16 cellular contexts compared by ENCODE assay signal in genomic region chr16:6884002-6884401, GRCh38.
DNase-seq lines count a peak whose midpoint lies in the region; ATAC-seq and TF ChIP-seq lines count a peak whose summit lies in the region.
"Had no signal": no experiment of that assay in that cellular context is flagged by ENCODE, and none has a peak within 500 bp of the region (broad histone marks: within the 10 kb centered on the region; RNA-seq: fewer than 3 reads in every experiment).

No MANE protein-coding gene starts in this region.

- H3K36me3 ChIP-seq in BLaER1 treated with 17β-estradiol and CSF1 and Interleukin-3, amounts not matched to agents 10 nM and 100 nM, result no peaks in the 10 kb centered on the region
- H3K36me3 ChIP-seq in kidney epithelial cell (ENCODE audit: control insufficient read depth, insufficient read depth, low read length), result no peaks in the 10 kb centered on the region
- H3K36me3 ChIP-seq: HAP-1 had no signal

- ATAC-seq in HG03175 (IDR thresholded peaks at IDR 0.05; ENCODE audit: unreplicated experiment), result no peak
- ATAC-seq: A549, Right ventricle myocardium inferior had no signal

- H3K27ac ChIP-seq in BLaER1 treated with 17β-estradiol and CSF1 and Interleukin-3, amounts not matched to agents 10 nM and 100 nM, result peak overlapping the region in 6 of 11 experiments; percentile 38 to 82 (median 72); a peak in 11 of 22 replicates
- peak overlapping the region; percentile 82 for H3K27ac ChIP-seq in caudate nucleus (ENCODE audit: low read depth, low read length)
- H3K27ac ChIP-seq: A549 had no signal

- H3K4me3 ChIP-seq in BLaER1 treated with 17β-estradiol and CSF1 and Interleukin-3, amounts not matched to agents 10 nM and 100 nM, result no peak overlapping the region; a peak in 1 of 20 replicates
- no peak overlapping the region for H3K4me3 ChIP-seq in kidney epithelial cell (ENCODE audit: low read depth, low read length)
- H3K4me3 ChIP-seq: A549, HAP-1 had no signal

- peak overlapping the region; percentile 32 to 78 (median 67) for H3K4me2 ChIP-seq in BLaER1 treated with 17β-estradiol and CSF1 and Interleukin-3, amounts not matched to agents 10 nM and 100 nM
- H3K4me2 ChIP-seq: A549 had no signal

- H3K27me3 ChIP-seq in BLaER1 treated with 17β-estradiol and CSF1 and Interleukin-3, amounts not matched to agents 10 nM and 100 nM, result no peaks in the 10 kb centered on the region
- H3K27me3 ChIP-seq in kidney epithelial cell (ENCODE audit: control insufficient read depth, insufficient read depth, low read length), result no peaks in the 10 kb centered on the region

- H3K9ac ChIP-seq in BLaER1 treated with 17β-estradiol and CSF1 and Interleukin-3, amounts not matched to agents 10 nM and 100 nM, result peak overlapping the region in 5 of 11 experiments; percentile 11 to 64 (median 60); a peak in 8 of 22 replicates

- H3K9me3 ChIP-seq in BLaER1 treated with 17β-estradiol and CSF1 and Interleukin-3, amounts not matched to agents 10 nM and 100 nM (replicated peaks in 1 of 11), result no peaks in the 10 kb centered on the region
- H3K9me3 ChIP-seq: A549, HAP-1 had no signal

- H4K20me1 ChIP-seq in BLaER1 treated with 17β-estradiol and CSF1 and Interleukin-3, amounts not matched to agents 10 nM and 100 nM, result no peaks in the 10 kb centered on the region

- peaks cover 6 to 55% (median 34%) of the 10 kb centered on the region in 10 experiments; a peak in 18 of 20 replicates for H3K4me1 ChIP-seq in BLaER1 treated with 17β-estradiol and CSF1 and Interleukin-3, amounts not matched to agents 10 nM and 100 nM
- H3K4me1 ChIP-seq: A549, HAP-1 had no signal

- no peak for TF ChIP-seq CTCF in kidney epithelial cell (IDR thresholded peaks at IDR 0.05; ENCODE audit: insufficient read depth, low read length, poor library complexity, severe bottlenecking)

- peak in 45 of 61 donors; percentile 2 to 80 (median 29) for DNase-seq in caudate nucleus (lab: John Stamatoyannopoulos, UW)
- peak; percentile 29 for DNase-seq in kidney epithelial cell (ENCODE audit: low read depth)
- peak; percentile 75 for DNase-seq in renal cortical epithelial cell (ENCODE audit: low read depth)
- no peak for DNase-seq in AG08395 (ENCODE audit: low spot score)
- no peak for DNase-seq in amniotic stem cell (lab: John Stamatoyannopoulos, UW)
- DNase-seq: AML-193, IMR-90, NCI-H187 treated with DMSO at 0.1 percent for 48 hours, NCI-H2171, NCI-H446 treated with DMSO at 0.1 percent for 48 hours, NCI-H748 treated with DMSO at 0.1 percent for 48 hours had no signal

Comparison
In these comparisons a context has a peak if more than half of its experiments do, and no peak if none do; other contexts are left out.
1. DNase-seq: peak in caudate nucleus (45 of 61), kidney epithelial cell (single experiment) and renal cortical epithelial cell (single experiment); none in AG08395 (single experiment) and amniotic stem cell (single experiment).